In the genomic region with DNA sequence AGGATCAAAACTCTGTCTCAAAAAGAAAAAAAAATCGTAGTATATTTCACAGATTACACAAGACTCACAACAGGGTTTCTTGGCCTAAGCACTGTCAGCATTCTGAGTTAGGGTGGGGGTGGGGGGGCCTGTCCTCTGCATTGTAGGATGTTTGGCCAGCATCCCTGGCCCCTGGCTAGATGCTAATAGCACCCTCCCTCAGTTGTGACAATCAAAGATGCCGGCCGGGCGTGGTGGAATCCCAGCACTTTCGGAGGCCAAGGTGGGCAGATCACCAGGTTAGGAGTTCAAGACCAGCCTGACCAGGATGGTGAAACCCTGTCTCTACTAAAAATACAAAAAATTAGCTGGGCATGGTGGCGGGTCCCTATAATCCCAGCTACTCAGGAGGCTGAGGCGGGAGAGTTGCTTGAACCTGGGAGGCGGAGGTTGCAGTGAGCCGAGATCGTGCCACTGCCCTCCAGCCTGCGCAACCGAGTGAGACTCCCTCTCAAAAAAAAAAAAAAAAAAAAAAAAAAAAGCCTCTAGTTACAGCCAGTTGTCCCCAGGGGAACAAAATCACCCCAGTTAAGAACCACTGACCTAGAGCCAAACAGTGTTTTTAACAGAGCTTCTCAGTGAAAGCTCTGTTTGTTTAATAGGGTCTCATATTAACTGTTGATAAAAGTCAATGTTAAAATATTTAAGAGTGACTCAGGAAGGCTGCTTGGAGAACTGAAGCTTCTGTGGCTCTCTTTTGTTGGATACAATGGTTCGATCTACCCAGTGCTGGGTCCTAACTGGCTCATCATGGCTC, we compare ENCODE assay signal across 29 cellular contexts.
"Had no signal": no experiment of that assay in that cellular context is flagged by ENCODE, and none has a peak within 500 bp of the region (broad histone marks: within the 10 kb centered on the region; RNA-seq: fewer than 3 reads in every experiment).

No MANE protein-coding gene starts in this region.

- H3K9me3 ChIP-seq: esophagus muscularis mucosa, heart right ventricle, lower lobe of right lung, ovary, right lobe of liver, suprapubic skin, thyroid gland had no signal

- H3K36me3 Mint-ChIP-seq: immature natural killer cell, natural killer cell, type B pancreatic cell had no signal

- H3K27ac ChIP-seq: dorsolateral prefrontal cortex, esophagus muscularis mucosa, lower lobe of right lung, ovary, right lobe of liver, suprapubic skin, thyroid gland had no signal

- H3K4me1 Mint-ChIP-seq: immature natural killer cell; natural killer cell; stimulated activated naive CD8-positive, alpha-beta T cell treated with anti-CD3 and anti-CD28 coated beads, Interleukin-15, amount 100 ng/mL, for 72 hours had no signal

- H3K4me1 ChIP-seq: heart right ventricle, lower lobe of right lung, right lobe of liver, suprapubic skin, thyroid gland had no signal

- H3K27me3 ChIP-seq: dorsolateral prefrontal cortex, esophagus muscularis mucosa, heart right ventricle, ovary, right lobe of liver, suprapubic skin, thyroid gland had no signal

- H3K4me3 Mint-ChIP-seq: immature natural killer cell; natural killer cell; stimulated activated naive CD8-positive, alpha-beta T cell treated with anti-CD3 and anti-CD28 coated beads, Interleukin-15, amount 100 ng/mL, for 72 hours; type B pancreatic cell had no signal

- H3K9me3 Mint-ChIP-seq: immature natural killer cell; natural killer cell; stimulated activated naive CD8-positive, alpha-beta T cell treated with anti-CD3 and anti-CD28 coated beads, Interleukin-15, amount 100 ng/mL, for 72 hours had no signal

- H3K36me3 ChIP-seq: esophagus muscularis mucosa, heart right ventricle, lower lobe of right lung, ovary, right lobe of liver, suprapubic skin, thyroid gland had no signal

- H3K27ac Mint-ChIP-seq: immature natural killer cell; natural killer cell; stimulated activated naive CD8-positive, alpha-beta T cell treated with anti-CD3 and anti-CD28 coated beads, Interleukin-15, amount 100 ng/mL, for 72 hours; type B pancreatic cell had no signal

- ATAC-seq: heart right ventricle; left colon; left ventricle myocardium superior; lower lobe of right lung; natural killer cell; right lobe of liver; stimulated activated naive CD8-positive, alpha-beta T cell treated with anti-CD3 and anti-CD28 coated beads, Interleukin-15, amount 100 ng/mL, for 72 hours had no signal

- H3K4me3 ChIP-seq: dorsolateral prefrontal cortex, esophagus muscularis mucosa, heart right ventricle, lower lobe of right lung, ovary, right lobe of liver, smooth muscle cell, suprapubic skin, thyroid gland had no signal

- DNase-seq: cerebellar nuclear complex; dorsolateral prefrontal cortex; effector CD8-positive, alpha-beta T cell; foreskin melanocyte; glutamatergic neuron; heart right ventricle; hypothalamus; immature natural killer cell; islet precursor cell; kidney glomerular epithelial cell; left colon; left ventricle myocardium superior; lower lobe of right lung; natural killer cell; occipital lobe; ovary; retina; right lobe of liver; stimulated activated CD4-positive, alpha-beta T cell treated with anti-CD3 and anti-CD28 coated beads, Interleukin-12 subunit alpha, Interleukin-12 subunit beta, amount 100 ng/mL, for 4 hours; stimulated activated CD4-positive, alpha-beta T cell treated with anti-CD3 and anti-CD28 coated beads, Interleukin-1b, Interleukin-23, amount 100 ng/mL, for 48 hours; stimulated activated CD4-positive, alpha-beta T cell treated with anti-CD3 and anti-CD28 coated beads, Interleukin-4, amount 100 ng/mL, for 1 hour; stimulated activated CD8-positive, alpha-beta memory T cell treated with anti-CD3 and anti-CD28 coated beads, Interleukin-4, amount 100 ng/mL, for 48 hours; stimulated activated naive CD4-positive, alpha-beta T cell; stimulated activated naive CD8-positive, alpha-beta T cell treated with anti-CD3 and anti-CD28 coated beads, Interleukin-15, amount 100 ng/mL, for 72 hours; thyroid gland had no signal
